In genomic region chr13:95356916-95357315, GRCh38 we compare ENCODE assay signal across 21 cellular contexts. TPM values are rescaled to one million over a fixed set of nuclear protein-coding genes. Genes with fewer than 3 reads are reported as not detected.
DNase-seq lines count a peak whose midpoint lies in the region; ATAC-seq, FAIRE-seq and TF ChIP-seq lines count a peak whose summit lies in the region.
"Had no signal": no experiment of that assay in that cellular context is flagged by ENCODE, and none has a peak within 500 bp of the region (broad histone marks: within the 10 kb centered on the region; RNA-seq: fewer than 3 reads in every experiment).

No MANE protein-coding gene starts in this region.

- peak overlapping the region; percentile 13; the same call in 1 of the 2 replicates for H2BK120ac ChIP-seq in IMR-90 (ENCODE audit: low read depth, low read length)

- in situ Hi-C loops in IMR-90 (cut with MboI; ENCODE audit: low sequenced_read_pairs) = no loop called here

- H3K9ac ChIP-seq in IMR-90 (ENCODE audit: low read depth, low read length) = no peak overlapping the region
- H3K9ac ChIP-seq in neural progenitor cell = no peak overlapping the region
- no peak overlapping the region for H3K9ac ChIP-seq in endodermal cell (ENCODE audit: extremely low read depth, low read length, poor library complexity, severe bottlenecking)

- peaks cover 11% of the 10 kb centered on the region for H3K4me1 ChIP-seq in IMR-90 (ENCODE audit: control insufficient read depth, insufficient read depth, low read length)
- H3K4me1 ChIP-seq in neural progenitor cell = peaks cover 37% of the 10 kb centered on the region
- no peaks in the 10 kb centered on the region for H3K4me1 ChIP-seq in small intestine (ENCODE audit: control insufficient read depth in 2 of 2, insufficient read depth in 1 of 2, low read depth in 1 of 2, low read length in 1 of 2)
- H3K4me1 ChIP-seq in endodermal cell (ENCODE audit: control insufficient read depth, insufficient read depth, low read length) = peaks cover 34% of the 10 kb centered on the region
- H3K4me1 ChIP-seq: BE2C had no signal

- H4K5ac ChIP-seq in IMR-90 (ENCODE audit: low read depth, low read length) = no peak overlapping the region

- no peak overlapping the region for H3K14ac ChIP-seq in IMR-90 (replicated peaks; ENCODE audit: low read depth, low read length)

- H3K23ac ChIP-seq in IMR-90 (ENCODE audit: low read depth, low read length) = no peak overlapping the region

- H2AFZ ChIP-seq in IMR-90 (replicated peaks; ENCODE audit: low read length, poor library complexity) (no peak overlapping the region), neural progenitor cell (replicated peaks) (no peak overlapping the region)

- H3K9me1 ChIP-seq in IMR-90 (ENCODE audit: insufficient read depth, low read length) = peaks cover 4% of the 10 kb centered on the region; the same call in 1 of the 2 replicates

- H4K20me1 ChIP-seq in IMR-90 (ENCODE audit: insufficient read depth, low read length) (no peaks in the 10 kb centered on the region), neural progenitor cell (ENCODE audit: low read depth) (no peaks in the 10 kb centered on the region)

- no peak overlapping the region for H2AK5ac ChIP-seq in IMR-90 (ENCODE audit: low read depth, low read length)

- no peak overlapping the region for H2BK15ac ChIP-seq in IMR-90 (ENCODE audit: low read depth, low read length)

- H3K9me3 Mint-ChIP-seq in neural progenitor cell = peaks cover 26% of the 10 kb centered on the region
- H3K9me3 Mint-ChIP-seq in endodermal cell = peaks cover 22% of the 10 kb centered on the region
- H3K9me3 Mint-ChIP-seq: CD8-positive, alpha-beta T cell had no signal

- H3K79me2 ChIP-seq in neural progenitor cell (ENCODE audit: low read depth) = no peaks in the 10 kb centered on the region

- no TSS peak for BruUV-seq in IMR-90 (replicated peaks; lab: Mats Ljungman, UMichigan)

- H3K4me2 ChIP-seq in IMR-90 (ENCODE audit: low read depth, low read length) = no peak overlapping the region
- H3K4me2 ChIP-seq in neural progenitor cell = no peak overlapping the region

- H3K56ac ChIP-seq in IMR-90 (ENCODE audit: extremely low read depth, insufficient read depth, low read length) = no peak overlapping the region

- 0 out of 2 replicates have a peak, but pooled peaks cover 2% of the 10 kb centered on the region for H3K27me3 ChIP-seq in IMR-90 (ENCODE audit: control insufficient read depth, insufficient read depth, low read length)
- H3K27me3 ChIP-seq in neural progenitor cell = no peaks in the 10 kb centered on the region
- no peaks in the 10 kb centered on the region for H3K27me3 ChIP-seq in small intestine (ENCODE audit: control insufficient read depth in 2 of 2, insufficient read depth in 2 of 2, low read length in 2 of 2)
- no peaks in the 10 kb centered on the region for H3K27me3 ChIP-seq in endodermal cell (ENCODE audit: control insufficient read depth, insufficient read depth, low read length, poor library complexity, severe bottlenecking)
- H3K27me3 ChIP-seq: BE2C had no signal

- POLR2A ChIA-PET in IMR-90 (lab: Charles Lee; ENCODE audit: unreplicated experiment) = no interaction called here

- no peak overlapping the region for H4K8ac ChIP-seq in IMR-90 (ENCODE audit: low read depth in 2 of 2, low read length in 2 of 2)

- peaks cover 6% of the 10 kb centered on the region for H3K36me3 Mint-ChIP-seq in neural progenitor cell
- H3K36me3 Mint-ChIP-seq in endodermal cell (ENCODE audit: low read depth) = peaks cover 8% of the 10 kb centered on the region
- H3K36me3 Mint-ChIP-seq: CD14-positive monocyte; CD8-positive, alpha-beta T cell had no signal

- intact Hi-C loops in IMR-90 (cut with micrococcal nuclease) (no loop called here), left colon (cut with DNase I, micrococcal nuclease) (no loop called here), posterior vena cava (cut with DNase I) (no loop called here)

- ATAC-seq in IMR-90 (ENCODE audit: low read depth) (no peak), left colon (peak; percentile 82)
- ATAC-seq: CD8-positive, alpha-beta T cell had no signal

- H3K4ac ChIP-seq in IMR-90 (ENCODE audit: low read depth, low read length) = no peak overlapping the region; the same call in 1 of the 2 replicates

- H3K27ac ChIP-seq in IMR-90 (ENCODE audit: insufficient read depth, low read length) (no peak overlapping the region), neural progenitor cell (no peak overlapping the region), small intestine (ENCODE audit: low read depth in 1 of 2, low read length in 1 of 2) (no peak overlapping the region), endodermal cell (ENCODE audit: low read depth, low read length) (no peak overlapping the region)

- dilution Hi-C loops in IMR-90 (cut with HindIII; ENCODE audit: low sequenced_read_pairs, unreplicated experiment) = no loop called here

- no peaks in the 10 kb centered on the region for H3K79me1 ChIP-seq in IMR-90 (ENCODE audit: low read depth in 1 of 2, low read length in 2 of 2)

- H3K4me3 Mint-ChIP-seq in neural progenitor cell (no peak overlapping the region), endodermal cell (no peak overlapping the region)
- H3K4me3 Mint-ChIP-seq: CD14-positive monocyte; CD8-positive, alpha-beta T cell; H9 had no signal

- H4K91ac ChIP-seq in IMR-90 (ENCODE audit: insufficient read depth, low read depth, low read length) = no peak overlapping the region

- no peak overlapping the region for H2BK5ac ChIP-seq in IMR-90 (ENCODE audit: low read depth, low read length, poor library complexity, severe bottlenecking)

- no peak overlapping the region for H3K4me3 ChIP-seq in IMR-90 (ENCODE audit: insufficient read depth, low read depth, low read length)
- no peak overlapping the region for H3K4me3 ChIP-seq in neural progenitor cell
- H3K4me3 ChIP-seq in small intestine (ENCODE audit: low read depth in 1 of 2, low read length in 2 of 2) = no peak overlapping the region
- H3K4me3 ChIP-seq in endodermal cell (ENCODE audit: low read length) = no peak overlapping the region

- H3F3A ChIP-seq in neural progenitor cell (ENCODE audit: low read depth) = peaks cover 19% of the 10 kb centered on the region

- TF ChIP-seq CTCF in IMR-90 (conservative IDR thresholded peaks at IDR 0.05; ENCODE audit: low read depth, low read length) (no peak), neural progenitor cell (IDR thresholded peaks at IDR 0.05) (no peak), endodermal cell (conservative IDR thresholded peaks at IDR 0.05) (no peak)

- FAIRE-seq in small intestine (lab: Jason Lieb, UNC) = no peak
- FAIRE-seq: A204.1, D721Med, G401.6, GM12891 had no signal

- CTCF ChIA-PET in IMR-90 (lab: Yijun Ruan, JAX) = no interaction called here

- H3K9me3 ChIP-seq in IMR-90 (ENCODE audit: control insufficient read depth, insufficient read depth, low read length) (peaks cover 2% of the 10 kb centered on the region; the same call in 1 of the 2 replicates), neural progenitor cell (ENCODE audit: low read depth) (no peaks in the 10 kb centered on the region), small intestine (ENCODE audit: control insufficient read depth, low read depth) (no peaks in the 10 kb centered on the region), endodermal cell (ENCODE audit: control insufficient read depth, low read length) (peaks cover 20% of the 10 kb centered on the region)
- H3K9me3 ChIP-seq: BE2C had no signal

- TF ChIP-seq POLR2A in IMR-90 (IDR thresholded peaks at IDR 0.05; ENCODE audit: low read depth, low read length) = no peak

- peaks cover 74% of the 10 kb centered on the region for H3K4me1 Mint-ChIP-seq in neural progenitor cell
- peaks cover 66% of the 10 kb centered on the region for H3K4me1 Mint-ChIP-seq in endodermal cell
- H3K4me1 Mint-ChIP-seq: CD14-positive monocyte had no signal

- no peak overlapping the region for H2AK9ac ChIP-seq in IMR-90 (replicated peaks; ENCODE audit: low read depth, low read length, poor library complexity)

- H3K36me3 ChIP-seq in IMR-90 (ENCODE audit: control insufficient read depth, insufficient read depth, low read length) = no peaks in the 10 kb centered on the region
- H3K36me3 ChIP-seq in neural progenitor cell = no peaks in the 10 kb centered on the region
- H3K36me3 ChIP-seq in small intestine (ENCODE audit: control insufficient read depth in 2 of 2, insufficient read depth in 2 of 2, low read length in 2 of 2) = no peaks in the 10 kb centered on the region
- no peaks in the 10 kb centered on the region for H3K36me3 ChIP-seq in endodermal cell (ENCODE audit: control insufficient read depth, insufficient read depth, low read length)
- H3K36me3 ChIP-seq: BE2C had no signal

- H3K27me3 Mint-ChIP-seq in neural progenitor cell (ENCODE audit: insufficient read depth, low read depth) (peaks cover 11% of the 10 kb centered on the region), endodermal cell (ENCODE audit: insufficient read depth) (no peaks in the 10 kb centered on the region)

- DNase-seq in IMR-90 (no peak), left colon (peak in 1 of 2 donors; percentile 11), neural progenitor cell (ENCODE audit: low spot score) (no peak), small intestine (peak; percentile 64), posterior vena cava (ENCODE audit: low spot score) (no peak), endodermal cell (no peak), 8988T (no peak)
- no peak for DNase-seq in stimulated activated CD4-positive, alpha-beta T cell treated with anti-CD3 and anti-CD28 coated beads, Interleukin-2, amount 100 ng/mL, for 48 hours
- DNase-seq: BE2C; CD8-positive, alpha-beta T cell; COR-L47; DMS153; DMS79 treated with DMSO at 0.1 percent for 48 hours; EL; GOT3; H9 had no signal

- H2BK20ac ChIP-seq in IMR-90 (ENCODE audit: low read depth, low read length) = no peak overlapping the region

- peak overlapping the region; percentile 95 for H3K27ac Mint-ChIP-seq in neural progenitor cell
- no peak overlapping the region for H3K27ac Mint-ChIP-seq in endodermal cell
- H3K27ac Mint-ChIP-seq: CD14-positive monocyte; CD8-positive, alpha-beta T cell had no signal

- no peak for TF ChIP-seq RAD21 in IMR-90 (IDR thresholded peaks at IDR 0.05; ENCODE audit: low read length)

- WGBS in IMR-90 (ENCODE audit: extremely low coverage in 2 of 2, insufficient read length in 1 of 2), 2 experiments = 83% methylated on average over 1 of the region's 2 CpGs; no CpG with 5 or more reads in 1 of the 2 experiments
- WGBS in small intestine, 3 donors = 75 to 84% (median 81%) methylated on average over 2 of the region's 2 CpGs
- WGBS in endodermal cell (ENCODE audit: insufficient coverage in 1 of 2, insufficient read length in 1 of 2), 2 experiments = 85 to 86% methylated on average over 1 to 2 of the region's 2 CpGs

- H3K18ac ChIP-seq in IMR-90 (ENCODE audit: low read depth, low read length) = no peak overlapping the region

RNA-seq across cellular contexts. Expression of gene ABCC4, which starts 55.7 kb away (rescaled TPM):
- total RNA-seq in IMR-90 (2012; rRNA removed) (41.4 and 56.1 TPM in 2 replicates), left colon (10 to 100 TPM; 21.0 to 27.1 TPM), neural progenitor cell (ENCODE audit: low replicate concordance) (16.6 and 23.6 TPM in 2 replicates), posterior vena cava (10 to 100 TPM; 10.5 to 16.2 TPM), endodermal cell (100 to 1,000 TPM; 119 to 144 TPM)
- polyA plus RNA-seq in IMR-90 (2012; rRNA removed) (13.1 and 16.6 TPM in 2 replicates), small intestine (1 to 10 TPM in 2 of 3 donors, under 1 TPM in 1; 0.67 to 8.1 (median 1.4) TPM)
- polyA plus RNA-seq in IMR-90 (2012; cell fraction: cytosol; rRNA removed) = 6.5 and 6.8 TPM in 2 replicates
- polyA plus RNA-seq in IMR-90 (2012; cell fraction: nucleus; rRNA removed; ENCODE audit: low replicate concordance) = 8.8 and 30.7 TPM in 2 replicates
- 12.1 TPM for polyA plus RNA-seq in endodermal cell (2013, experiment 1 of 2)
- 14.2 TPM for polyA plus RNA-seq in endodermal cell (2013, experiment 2 of 2)
